Comparison of ENCODE assay signal across 1 cellular context in the genomic region with DNA sequence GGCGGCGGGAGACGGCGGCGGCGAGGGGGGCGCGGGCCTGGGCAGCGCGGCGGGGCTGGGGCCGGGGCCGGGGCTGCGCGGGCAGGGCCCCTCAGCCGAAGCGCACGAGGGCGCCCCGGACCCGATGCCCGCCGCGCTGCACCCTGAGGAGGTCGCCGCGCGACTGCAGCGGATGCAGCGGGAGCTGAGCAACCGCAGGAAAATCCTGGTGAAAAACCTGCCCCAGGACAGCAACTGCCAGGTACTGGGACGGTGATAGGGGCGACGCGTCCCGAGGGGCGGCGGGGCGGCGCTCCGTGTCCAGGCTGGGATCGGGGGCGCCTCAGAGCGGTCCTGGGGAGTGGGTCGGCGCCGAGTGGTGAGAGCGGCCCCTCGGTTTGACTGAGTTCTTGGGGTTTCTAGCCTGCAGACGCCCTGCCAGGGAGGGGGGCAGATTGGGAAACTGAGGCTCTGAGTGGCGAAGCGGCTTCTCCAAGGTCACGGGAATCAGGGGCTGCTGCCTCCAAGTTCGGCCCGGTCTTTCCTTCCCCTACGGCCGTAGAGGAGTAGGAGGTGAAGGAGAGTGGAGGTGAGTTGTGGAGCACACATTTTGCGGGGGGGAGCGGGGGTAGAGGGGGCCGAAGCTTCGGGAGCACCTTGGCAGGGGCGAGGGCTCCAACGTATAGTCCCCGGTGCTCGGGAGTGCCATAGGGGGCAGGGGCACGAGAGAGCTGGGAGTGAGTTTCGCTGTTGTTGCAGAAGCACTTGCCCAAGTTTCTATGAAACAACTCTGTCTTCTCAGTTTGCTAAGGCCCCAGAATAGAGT.
TF ChIP-seq lines count a peak whose summit lies in the region.

No MANE protein-coding gene starts in this region.

TF ChIP-seq in endothelial cell of umbilical vein, 7 proteins besides CTCF, POLR2A, EP300 and RAD21 (continued from another document):
- no peak for TF ChIP-seq JUN (IDR thresholded peaks at IDR 0.05; ENCODE audit: borderline replicate concordance, insufficient read depth, insufficient read length, low read depth)
- no peak for TF ChIP-seq GATA2 (IDR thresholded peaks at IDR 0.05; ENCODE audit: insufficient read depth, insufficient read length, low read depth, low read length)
- no peak for TF ChIP-seq FOS (IDR thresholded peaks at IDR 0.05; ENCODE audit: borderline replicate concordance, insufficient read depth, low read length)
- TF ChIP-seq EZH2 (IDR thresholded peaks at IDR 0.05; ENCODE audit: borderline replicate concordance, low read depth, low read length, severe bottlenecking) = no peak
- TF ChIP-seq MYC (IDR thresholded peaks at IDR 0.05; ENCODE audit: low read depth, low read length) = no peak
